ENCODE assay signal across 15 cellular contexts in genomic region chr11:77090373-77091111, GRCh38. TPM values are rescaled to one million over a fixed set of nuclear protein-coding genes. Genes with fewer than 3 reads are reported as not detected.
A peak's percentile ranks its signal among the peaks of the same experiment; 100 is the strongest.
DNase-seq lines count a peak whose midpoint lies in the region; ATAC-seq, FAIRE-seq and TF ChIP-seq lines count a peak whose summit lies in the region.
"Had no signal": no experiment of that assay in that cellular context is flagged by ENCODE, and none has a peak within 500 bp of the region (broad histone marks: within the 10 kb centered on the region; RNA-seq: fewer than 3 reads in every experiment).

No MANE protein-coding gene starts in this region.

- no peak overlapping the region for H3K4me3 Mint-ChIP-seq in activated T-helper 1 cell treated with anti-CD3 and anti-CD28 coated beads, Interleukin-12 subunit alpha, Interleukin-12 subunit beta, Interleukin-2, Interleukin-4 antibody, amounts not matched to agents 30 ng/mL and 10 ng/mL and 1 ng/mL, durations not matched to agents 14 hours and 24 hours and 36 hours
- H3K4me3 Mint-ChIP-seq: activated CD4-positive, alpha-beta T cell treated with anti-CD3 and anti-CD28 coated beads for 36 hours; CD8-positive, alpha-beta T cell; stimulated activated memory B cell treated with anti-CD40 and anti-IgM and Interleukin-4, amounts not matched to agents 10 μg/mL and 1 μg/mL and 100 μg/mL, for 72 hours; T-helper 2 cell treated with Interferon-gamma antibody and Interleukin-4, amounts not matched to agents 5 μg/mL and 100 μg/mL, for 36 hours had no signal

- TF ChIP-seq POLR2A in GM18505 (IDR thresholded peaks at IDR 0.05; ENCODE audit: borderline replicate concordance, extremely low read depth, insufficient read depth, insufficient read length) (no peak), spleen (IDR thresholded peaks at IDR 0.05) (no peak)

- H3K36me3 ChIP-seq in PC-9 (ENCODE audit: low read depth) (no peaks in the 10 kb centered on the region), spleen (peaks cover 0 to 9% (median 0%) of the 10 kb centered on the region in 6 donors)
- H3K36me3 ChIP-seq: vagina had no signal

- no TSS peak for BruUV-seq in PC-9 (replicated peaks; lab: Mats Ljungman, UMichigan)

- H3K27ac Mint-ChIP-seq in activated T-helper 1 cell treated with anti-CD3 and anti-CD28 coated beads, Interleukin-12 subunit alpha, Interleukin-12 subunit beta, Interleukin-2, Interleukin-4 antibody, amounts not matched to agents 30 ng/mL and 10 ng/mL and 1 ng/mL, durations not matched to agents 14 hours and 24 hours and 36 hours = no peak overlapping the region
- H3K27ac Mint-ChIP-seq: activated CD4-positive, alpha-beta T cell treated with anti-CD3 and anti-CD28 coated beads for 36 hours; CD8-positive, alpha-beta T cell; stimulated activated memory B cell treated with anti-CD40 and anti-IgM and Interleukin-4, amounts not matched to agents 10 μg/mL and 1 μg/mL and 100 μg/mL, for 72 hours; T-helper 2 cell treated with Interferon-gamma antibody and Interleukin-4, amounts not matched to agents 5 μg/mL and 100 μg/mL, for 36 hours had no signal

- POLR2A ChIA-PET in PC-9 (lab: Charles Lee; ENCODE audit: unreplicated experiment) = interaction anchor here (0.8 kb wide), 1 partner anchor 43 kb away, joined by 15 read pairs; no protein-coding TSS in a partner anchor

- H3K9me2 ChIP-seq in PC-9 (ENCODE audit: insufficient read depth) = no peaks in the 10 kb centered on the region

- no peaks in the 10 kb centered on the region for H3K9me3 Mint-ChIP-seq in activated T-helper 1 cell treated with anti-CD3 and anti-CD28 coated beads, Interleukin-12 subunit alpha, Interleukin-12 subunit beta, Interleukin-2, Interleukin-4 antibody, amounts not matched to agents 30 ng/mL and 10 ng/mL and 1 ng/mL, durations not matched to agents 14 hours and 24 hours and 36 hours
- H3K9me3 Mint-ChIP-seq: CD8-positive, alpha-beta T cell; stimulated activated memory B cell treated with anti-CD40 and anti-IgM and Interleukin-4, amounts not matched to agents 10 μg/mL and 1 μg/mL and 100 μg/mL, for 72 hours; T-helper 2 cell treated with Interferon-gamma antibody and Interleukin-4, amounts not matched to agents 5 μg/mL and 100 μg/mL, for 36 hours had no signal

- peaks cover 8% of the 10 kb centered on the region for H3K4me1 Mint-ChIP-seq in activated T-helper 1 cell treated with anti-CD3 and anti-CD28 coated beads, Interleukin-12 subunit alpha, Interleukin-12 subunit beta, Interleukin-2, Interleukin-4 antibody, amounts not matched to agents 30 ng/mL and 10 ng/mL and 1 ng/mL, durations not matched to agents 14 hours and 24 hours and 36 hours (ENCODE audit: low read depth)

- H3K4me3 ChIP-seq in PC-9 = no peak overlapping the region
- no peak overlapping the region for H3K4me3 ChIP-seq in spleen
- H3K4me3 ChIP-seq: skin epidermis, vagina had no signal

- H3K79me2 ChIP-seq in PC-9 (ENCODE audit: low read depth) = no peaks in the 10 kb centered on the region

- H2AFZ ChIP-seq in PC-9 = no peak overlapping the region

- WGBS in spleen, 5 donors = 50 to 70% (median 56%) methylated on average over 6 to 13 of the region's 13 CpGs

- H3K27me3 ChIP-seq in PC-9 (ENCODE audit: insufficient read depth, low read depth) = no peaks in the 10 kb centered on the region
- no peaks in the 10 kb centered on the region for H3K27me3 ChIP-seq in spleen (replicated peaks in 1 of 7)
- H3K27me3 ChIP-seq: vagina had no signal

- intact Hi-C loops in PC-9 (cut with micrococcal nuclease; ENCODE audit: unreplicated experiment) (loop anchor here (1.0 kb wide), 2 partner anchors 43 to 98 kb away; no protein-coding TSS in a partner anchor), left ventricle myocardium superior (cut with micrococcal nuclease) (loop anchor here (10.0 kb wide), 1 partner anchor 46 kb away; no protein-coding TSS in a partner anchor), spleen (cut with DNase I; ENCODE audit: low total_unique reads) (loop anchor here (2.0 kb wide), 1 partner anchor 42 kb away; no protein-coding TSS in a partner anchor)
- intact Hi-C loops in activated T-helper 1 cell treated with anti-CD3 and anti-CD28 coated beads, Interleukin-12 subunit alpha, Interleukin-12 subunit beta, Interleukin-2, Interleukin-4 antibody, amounts not matched to agents 30 ng/mL and 10 ng/mL and 1 ng/mL, durations not matched to agents 14 hours and 24 hours and 36 hours (cut with micrococcal nuclease) = loop anchor here (1.0 to 2.0 kb wide), 5 partner anchors 24 to 356 kb away; partner anchors contain the start of gene CAPN5

- DNase-seq in PC-9 (no peak), left ventricle myocardium superior (peak; percentile 14), spleen (peak; percentile 70), HTR-8/SVneo (ENCODE audit: insufficient read length, low spot score) (no peak), SKM-1 treated with dmso at 0.1 percent for 144 hours (lab: John Stamatoyannopoulos, UW; ENCODE audit: unreplicated experiment) (no peak)
- DNase-seq in activated T-helper 1 cell treated with anti-CD3 and anti-CD28 coated beads, Interleukin-12 subunit alpha, Interleukin-12 subunit beta, Interleukin-2, Interleukin-4 antibody, amounts not matched to agents 30 ng/mL and 10 ng/mL and 1 ng/mL, durations not matched to agents 14 hours and 24 hours and 36 hours (ENCODE audit: low spot score) = no peak

- TF ChIP-seq CTCF in PC-9 (conservative IDR thresholded peaks at IDR 0.05) = no peak
- TF ChIP-seq CTCF in spleen (IDR thresholded peaks at IDR 0.05 in 8 of 11, conservative IDR thresholded peaks at IDR 0.05 in 3 of 11) = no peak

- peak overlapping the region; percentile 43 for H3K4me2 ChIP-seq in PC-9

- CTCF ChIA-PET in PC-9 (lab: Charles Lee) = interaction anchor here (0.6 to 2.7 kb wide), 18 partner anchors 11 to 317 kb away, joined by 3 to 133 read pairs (median 5); partner anchors contain the start of gene CAPN5

- no peak for FAIRE-seq in HTR-8/SVneo (lab: Jason Lieb, UNC)

- H3K4me1 ChIP-seq in PC-9 (replicated peaks; ENCODE audit: insufficient read depth) (peaks cover 46% of the 10 kb centered on the region), spleen (peaks cover 0 to 28% (median 5%) of the 10 kb centered on the region in 6 donors)
- H3K4me1 ChIP-seq: vagina had no signal

- H3K27me3 Mint-ChIP-seq in activated T-helper 1 cell treated with anti-CD3 and anti-CD28 coated beads, Interleukin-12 subunit alpha, Interleukin-12 subunit beta, Interleukin-2, Interleukin-4 antibody, amounts not matched to agents 30 ng/mL and 10 ng/mL and 1 ng/mL, durations not matched to agents 14 hours and 24 hours and 36 hours (ENCODE audit: insufficient read depth) = peaks cover 3% of the 10 kb centered on the region
- H3K27me3 Mint-ChIP-seq: activated CD4-positive, alpha-beta T cell treated with anti-CD3 and anti-CD28 coated beads for 36 hours; stimulated activated memory B cell treated with anti-CD40 and anti-IgM and Interleukin-4, amounts not matched to agents 10 μg/mL and 1 μg/mL and 100 μg/mL, for 72 hours had no signal

- H3K9me3 ChIP-seq in PC-9 (ENCODE audit: insufficient read depth, low read depth) (no peaks in the 10 kb centered on the region), spleen (no peaks in the 10 kb centered on the region)
- H3K9me3 ChIP-seq: vagina had no signal

- H3K27ac ChIP-seq in PC-9 (no peak overlapping the region), spleen (no peak overlapping the region)
- H3K27ac ChIP-seq: skin epidermis, vagina had no signal

- no peaks in the 10 kb centered on the region for H4K20me1 ChIP-seq in PC-9 (ENCODE audit: insufficient read depth)

- ATAC-seq in GM18505 (IDR thresholded peaks at IDR 0.05; ENCODE audit: unreplicated experiment) (peak; percentile 11), left ventricle myocardium superior (no peak)

- H3F3A ChIP-seq in PC-9 (ENCODE audit: insufficient read depth, low read depth) = peaks cover 12% of the 10 kb centered on the region; the same call in 1 of the 2 replicates

- H3K36me3 Mint-ChIP-seq in activated T-helper 1 cell treated with anti-CD3 and anti-CD28 coated beads, Interleukin-12 subunit alpha, Interleukin-12 subunit beta, Interleukin-2, Interleukin-4 antibody, amounts not matched to agents 30 ng/mL and 10 ng/mL and 1 ng/mL, durations not matched to agents 14 hours and 24 hours and 36 hours (ENCODE audit: low read depth) = no peaks in the 10 kb centered on the region
- H3K36me3 Mint-ChIP-seq: stimulated activated memory B cell treated with anti-CD40 and anti-IgM and Interleukin-4, amounts not matched to agents 10 μg/mL and 1 μg/mL and 100 μg/mL, for 72 hours had no signal

RNA-seq across cellular contexts. Expression of gene OMP, which starts 12.1 kb away (rescaled TPM):
- total RNA-seq in PC-9 (2021) (1.4 TPM in 1 of 2 replicates, not detected in the other), left ventricle myocardium superior (not detected), spleen (under 1 TPM in 1 of 7 donors, not detected in 6; 0.64 TPM)
- under 1 TPM in 1 of 3 donors, not detected in 2; 0.51 TPM for polyA plus RNA-seq in spleen
- not detected in 2 replicates for total RNA-seq in activated T-helper 1 cell treated with anti-CD3 and anti-CD28 coated beads, Interleukin-12 subunit alpha, Interleukin-12 subunit beta, Interleukin-2, Interleukin-4 antibody, amounts not matched to agents 30 ng/mL and 10 ng/mL and 1 ng/mL, durations not matched to agents 14 hours and 24 hours and 36 hours
- total RNA-seq: activated CD4-positive, alpha-beta T cell treated with anti-CD3 and anti-CD28 coated beads for 36 hours; mesenteric fat pad; occipital lobe; vagina had no signal

RNA-seq across cellular contexts. Expression of gene CAPN5, which starts 23.8 kb away (rescaled TPM):
- total RNA-seq in PC-9 (2021) (9.9 and 10.5 TPM in 2 replicates), left ventricle myocardium superior (2.5 TPM), spleen (1 to 10 TPM; 3.5 to 9.2 (median 8.0) TPM)
- 1 to 10 TPM in 1 of 3 donors, under 1 TPM in 2; 0.80 to 2.4 (median 0.96) TPM for polyA plus RNA-seq in spleen
- 0.10 and 0.32 TPM in 2 replicates for total RNA-seq in activated T-helper 1 cell treated with anti-CD3 and anti-CD28 coated beads, Interleukin-12 subunit alpha, Interleukin-12 subunit beta, Interleukin-2, Interleukin-4 antibody, amounts not matched to agents 30 ng/mL and 10 ng/mL and 1 ng/mL, durations not matched to agents 14 hours and 24 hours and 36 hours

RNA-seq across cellular contexts. Expression of gene MYO7A, which starts 37.5 kb away (rescaled TPM):
- total RNA-seq in PC-9 (2021) = 2.4 and 3.5 TPM in 2 replicates
- total RNA-seq in left ventricle myocardium superior = 4.6 TPM
- total RNA-seq in spleen = 100 to 1,000 TPM in 1 of 7 donors, 10 to 100 TPM in 6; 27.2 to 147 (median 61.0) TPM
- polyA plus RNA-seq in spleen = 10 to 100 TPM in 2 of 3 donors, 1 to 10 TPM in 1; 3.5 to 14.3 (median 11.3) TPM
- 0.07 and 0.29 TPM in 2 replicates for total RNA-seq in activated T-helper 1 cell treated with anti-CD3 and anti-CD28 coated beads, Interleukin-12 subunit alpha, Interleukin-12 subunit beta, Interleukin-2, Interleukin-4 antibody, amounts not matched to agents 30 ng/mL and 10 ng/mL and 1 ng/mL, durations not matched to agents 14 hours and 24 hours and 36 hours

RNA-seq across cellular contexts. Expression of gene B3GNT6, which starts 56.3 kb away (rescaled TPM):
- total RNA-seq in PC-9 (2021) = not detected in 2 replicates
- not detected for total RNA-seq in left ventricle myocardium superior
- not detected for total RNA-seq in spleen
- polyA plus RNA-seq in spleen = not detected
- total RNA-seq in activated T-helper 1 cell treated with anti-CD3 and anti-CD28 coated beads, Interleukin-12 subunit alpha, Interleukin-12 subunit beta, Interleukin-2, Interleukin-4 antibody, amounts not matched to agents 30 ng/mL and 10 ng/mL and 1 ng/mL, durations not matched to agents 14 hours and 24 hours and 36 hours = not detected in 2 replicates
- total RNA-seq: activated CD4-positive, alpha-beta T cell treated with anti-CD3 and anti-CD28 coated beads for 36 hours; CD8-positive, alpha-beta T cell; mesenteric fat pad; occipital lobe; vagina had no signal

Comparison
In these comparisons a context has a peak if more than half of its experiments do, and no peak if none do; other contexts are left out.
1. DNase-seq: peak in left ventricle myocardium superior (single experiment) and spleen (single experiment); none in PC-9 (0 of 2), activated T-helper 1 cell treated with anti-CD3 and anti-CD28 coated beads, Interleukin-12 subunit alpha, Interleukin-12 subunit beta, Interleukin-2, Interleukin-4 antibody, amounts not matched to agents 30 ng/mL and 10 ng/mL and 1 ng/mL, durations not matched to agents 14 hours and 24 hours and 36 hours (single experiment), HTR-8/SVneo (single experiment) and SKM-1 treated with dmso at 0.1 percent for 144 hours (single experiment).